ENCODE assay signal across 21 cellular contexts in genomic region chr2:200086911-200087310, GRCh38.
A peak's percentile ranks its signal among the peaks of the same experiment; 100 is the strongest.
DNase-seq lines count a peak whose midpoint lies in the region; ATAC-seq lines count a peak whose summit lies in the region.
"Had no signal": no experiment of that assay in that cellular context is flagged by ENCODE, and none has a peak within 500 bp of the region (broad histone marks: within the 10 kb centered on the region; RNA-seq: fewer than 3 reads in every experiment).

No MANE protein-coding gene starts in this region.

- H3K56ac ChIP-seq in mesendoderm (ENCODE audit: low read length): no peak overlapping the region

- H2BK120ac ChIP-seq in mesendoderm (ENCODE audit: low read depth, low read length): no peak overlapping the region

- H3K27ac ChIP-seq in mesendoderm (ENCODE audit: low read depth, low read length): no peak overlapping the region
- H3K27ac ChIP-seq: esophagus squamous epithelium, GM23248, left ventricle myocardium inferior, neural progenitor cell, RWPE1 had no signal

- H2BK5ac ChIP-seq in mesendoderm (ENCODE audit: low read length): no peak overlapping the region

- H3K9ac ChIP-seq in mesendoderm (ENCODE audit: low read length): no peak overlapping the region
- H3K9ac ChIP-seq: GM23248, neural progenitor cell had no signal

- no peak overlapping the region for H2BK15ac ChIP-seq in mesendoderm (replicated peaks; ENCODE audit: low read depth)

- no peak overlapping the region for H3K4me3 ChIP-seq in mesendoderm (ENCODE audit: low read length)
- H3K4me3 ChIP-seq: esophagus squamous epithelium, GM23248, left ventricle myocardium inferior, neural progenitor cell had no signal

- H3K79me2 ChIP-seq in mesendoderm (ENCODE audit: control insufficient read depth, insufficient read depth, low read length): no peaks in the 10 kb centered on the region

- DNase-seq in EH (ENCODE audit: low read depth) (peak; percentile 22), NCI-H446 treated with DMSO at 0.1 percent for 48 hours (lab: John Stamatoyannopoulos, UW) (peak; percentile 30), cerebellar nuclear complex (lab: John Stamatoyannopoulos, UW) (peak; percentile 56 to 75), posterior cingulate gyrus (peak in 8 of 10 donors; percentile 31 to 89 (median 43)), mesendoderm (no peak), medulla oblongata (ENCODE audit: extremely low spot score) (no peak), SW 1271 (lab: John Stamatoyannopoulos, UW) (no peak)
- DNase-seq: activated CD4-positive, alpha-beta T cell treated with anti-CD3 and anti-CD28 coated beads, Interleukin-2, amount 50 U/mL, for 4 hours; activated gamma-delta T cell; amniotic stem cell; CD4-positive, CD25-positive, alpha-beta regulatory T cell; DMS79; effector CD8-positive, alpha-beta T cell; esophagus squamous epithelium; GM23248; left ventricle myocardium inferior; NCI-H1048; NCI-H2107 had no signal

- no peak overlapping the region for H4K5ac ChIP-seq in mesendoderm (ENCODE audit: low read length)

- H3K4ac ChIP-seq in mesendoderm (ENCODE audit: low read depth, low read length): no peak overlapping the region

- H3K36me3 ChIP-seq in mesendoderm (ENCODE audit: control insufficient read depth, insufficient read depth, low read length): no peaks in the 10 kb centered on the region
- H3K36me3 ChIP-seq: esophagus squamous epithelium, left ventricle myocardium inferior, neural progenitor cell had no signal

- intact Hi-C loops in posterior cingulate gyrus (cut with DNase I): no loop called here

- H2AK5ac ChIP-seq in mesendoderm (ENCODE audit: low read length): no peak overlapping the region

- H3K23ac ChIP-seq in mesendoderm (ENCODE audit: low read length): no peak overlapping the region

- peaks cover 16% of the 10 kb centered on the region for H3K4me1 ChIP-seq in mesendoderm (ENCODE audit: control insufficient read depth, low read depth, low read length)
- H3K4me1 ChIP-seq: esophagus squamous epithelium, left ventricle myocardium inferior had no signal

- H4K8ac ChIP-seq in mesendoderm (ENCODE audit: low read depth, low read length): no peak overlapping the region

- no peaks in the 10 kb centered on the region for H3K79me1 ChIP-seq in mesendoderm (ENCODE audit: low read length)

- no peaks in the 10 kb centered on the region for H3K27me3 ChIP-seq in mesendoderm (ENCODE audit: insufficient read depth, low read length, poor library complexity)
- H3K27me3 ChIP-seq: esophagus squamous epithelium, neural progenitor cell had no signal

- H3K4me2 ChIP-seq in mesendoderm (ENCODE audit: low read length): no peak overlapping the region
- H3K4me2 ChIP-seq: neural progenitor cell had no signal

- no peak overlapping the region for H3K18ac ChIP-seq in mesendoderm (ENCODE audit: low read length)

- no CpG with 5 or more reads among the region's 9 CpGs for WGBS in mesendoderm (ENCODE audit: extremely low coverage, insufficient coverage, low lambda C conversion rate)

- no peak for ATAC-seq in GM21619 (IDR thresholded peaks at IDR 0.05; ENCODE audit: unreplicated experiment)

Comparison
In these comparisons a context has a peak if more than half of its experiments do, and no peak if none do; other contexts are left out.
1. DNase-seq: peak in EH (single experiment), NCI-H446 treated with DMSO at 0.1 percent for 48 hours (single experiment), cerebellar nuclear complex (2 of 2) and posterior cingulate gyrus (8 of 10); none in mesendoderm (single experiment), medulla oblongata (single experiment) and SW 1271 (0 of 2).